8 cellular contexts compared by ENCODE assay signal in the genomic region with DNA sequence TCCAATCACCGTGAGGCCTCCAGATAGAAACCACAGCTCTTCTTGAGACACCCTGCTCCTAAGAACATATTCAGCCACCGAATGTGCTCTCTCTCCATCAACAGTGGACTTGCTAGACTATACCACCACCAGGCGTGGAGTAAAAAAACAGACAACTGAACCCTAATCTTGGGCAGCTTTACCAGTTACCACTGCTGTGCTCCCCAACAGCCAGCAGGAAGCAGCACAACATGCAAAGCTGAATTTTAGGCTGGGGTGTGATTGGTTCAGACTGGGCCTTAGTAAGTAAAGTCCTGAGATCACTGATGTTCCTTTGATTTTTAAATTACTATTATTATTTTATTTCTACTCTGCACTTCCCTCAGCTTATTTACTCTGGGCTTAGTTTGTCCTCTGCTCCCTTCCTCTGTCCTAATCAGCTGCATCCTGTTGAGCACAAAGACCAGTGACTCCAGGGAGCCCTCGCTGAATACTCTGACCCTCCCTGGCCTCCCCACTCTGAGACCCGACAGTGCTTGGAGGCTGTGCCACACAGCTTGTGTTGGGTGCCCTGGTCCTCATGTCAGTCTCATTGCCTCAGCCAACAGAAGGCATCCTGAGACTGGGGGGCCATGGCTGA. TPM values are rescaled to one million over a fixed set of nuclear protein-coding genes. Genes with fewer than 3 reads are reported as not detected.
DNase-seq lines count a peak whose midpoint lies in the region; ATAC-seq, FAIRE-seq and TF ChIP-seq lines count a peak whose summit lies in the region.

No MANE protein-coding gene starts in this region.

- H2AFZ ChIP-seq in endothelial cell of umbilical vein (ENCODE audit: low read depth, low read length) = peak overlapping the region; percentile 3
- H2AFZ ChIP-seq in neuronal stem cell (ENCODE audit: low read length) = peak overlapping the region; percentile 2

- H3K79me2 ChIP-seq in endothelial cell of umbilical vein (ENCODE audit: control insufficient read depth, insufficient read depth, low read length) = no peaks in the 10 kb centered on the region

- H3K9ac ChIP-seq in endothelial cell of umbilical vein (replicated peaks; ENCODE audit: extremely low read depth, insufficient read depth, low read length) (no peak overlapping the region), neuronal stem cell (ENCODE audit: low read depth, low read length, poor library complexity) (no peak overlapping the region)

- no peak overlapping the region for H2BK120ac ChIP-seq in neuronal stem cell (ENCODE audit: low read depth, low read length)

- no peak overlapping the region for H2BK12ac ChIP-seq in neuronal stem cell (ENCODE audit: low read length)

- no TSS peak for BruUV-seq in endothelial cell of umbilical vein (replicated peaks; lab: Mats Ljungman, UMichigan)

- TF ChIP-seq POLR2A in endothelial cell of umbilical vein (IDR thresholded peaks at IDR 0.05; ENCODE audit: low read depth, low read length) (no peak), vagina (IDR thresholded peaks at IDR 0.05) (no peak)

- no peak overlapping the region for H3K27ac ChIP-seq in endothelial cell of umbilical vein (ENCODE audit: insufficient read depth, low read depth, low read length)
- H3K27ac ChIP-seq in neuronal stem cell (replicated peaks; ENCODE audit: low read length) = no peak overlapping the region
- H3K27ac ChIP-seq in vagina = peak overlapping the region; percentile 88

- peak; percentile 97 for FAIRE-seq in endothelial cell of umbilical vein (lab: Jason Lieb, UNC)

- H3K4ac ChIP-seq in neuronal stem cell (ENCODE audit: low read length) = no peak overlapping the region

- no peak overlapping the region for H2BK5ac ChIP-seq in neuronal stem cell (ENCODE audit: low read length)

- DNase-seq in Ammon's horn (ENCODE audit: low spot score) (peak; percentile 61), NCI-H526 treated with DMSO at 0.1 percent for 48 hours (lab: John Stamatoyannopoulos, UW) (peak; percentile 19), endothelial cell of umbilical vein (ENCODE audit: low read depth, low spot score) (peak; percentile 68), neuronal stem cell (ENCODE audit: low spot score) (peak; percentile 50), vagina (ENCODE audit: extremely low spot score in 2 of 2) (peak in 1 of 2 donors; percentile 61)
- peak; percentile 50 to 57 for DNase-seq in activated CD4-positive, alpha-beta T cell treated with anti-CD3 and anti-CD28 coated beads, Interleukin-2, amount 50 U/mL, for 4 hours

- no peak overlapping the region for H3K4me3 ChIP-seq in endothelial cell of umbilical vein (replicated peaks in 1 of 3; ENCODE audit: insufficient read depth in 1 of 3, low read depth in 1 of 3, low read length in 3 of 3)
- H3K4me3 ChIP-seq in neuronal stem cell (ENCODE audit: low read length in 2 of 2) = no peak overlapping the region
- no peak overlapping the region for H3K4me3 ChIP-seq in vagina

- H4K91ac ChIP-seq in neuronal stem cell (ENCODE audit: low read depth, low read length, poor library complexity) = peak overlapping the region; percentile 68

- TF ChIP-seq CTCF in endothelial cell of umbilical vein (IDR thresholded peaks at IDR 0.05; ENCODE audit: extremely low read depth in 1 of 2, insufficient read depth in 1 of 2, low read depth in 1 of 2, low read length in 2 of 2) (peak; percentile 85 to 92), vagina (IDR thresholded peaks at IDR 0.05) (peak; percentile 57 to 69 (median 68))

- H3K4me1 ChIP-seq in endothelial cell of umbilical vein (ENCODE audit: control insufficient read depth, extremely low read depth, insufficient read depth, low read length) (peaks cover 7% of the 10 kb centered on the region), neuronal stem cell (ENCODE audit: control insufficient read depth in 2 of 2, insufficient read depth in 1 of 2, low read depth in 1 of 2, low read length in 2 of 2) (peaks cover 16 to 25% of the 10 kb centered on the region in 2 donors), vagina (peaks cover 32% of the 10 kb centered on the region)

- no peak overlapping the region for H3K4me2 ChIP-seq in endothelial cell of umbilical vein (ENCODE audit: insufficient read depth, low read length)
- H3K4me2 ChIP-seq in neuronal stem cell (ENCODE audit: insufficient read depth, low read length, poor library complexity, severe bottlenecking) = no peak overlapping the region

- no CpG with 5 or more reads among the region's 5 CpGs for WGBS in neuronal stem cell (ENCODE audit: extremely low coverage in 2 of 2, insufficient read length in 2 of 2, insufficient replicate concordance in 1 of 2), 2 donors

- CTCF ChIA-PET in endothelial cell of umbilical vein (lab: Charles Lee) = interaction anchor here (0.5 to 3.4 kb wide), 38 partner anchors 8 to 401 kb away, joined by 3 to 92 read pairs (median 5); a partner anchor contains a TSS

- no peaks in the 10 kb centered on the region for H3K9me3 ChIP-seq in endothelial cell of umbilical vein (replicated peaks; ENCODE audit: control insufficient read depth, insufficient read depth, low read length)
- no peaks in the 10 kb centered on the region for H3K9me3 ChIP-seq in neuronal stem cell (replicated peaks in 1 of 2; ENCODE audit: control insufficient read depth in 2 of 2, insufficient read depth in 1 of 2, low read depth in 1 of 2, low read length in 2 of 2)
- no peaks in the 10 kb centered on the region for H3K9me3 ChIP-seq in vagina

- H3K18ac ChIP-seq in neuronal stem cell (ENCODE audit: low read length) = peak overlapping the region; percentile 67

- H3K27me3 ChIP-seq in endothelial cell of umbilical vein (ENCODE audit: control insufficient read depth in 2 of 2, insufficient read depth in 2 of 2, low read length in 2 of 2) = no peaks in the 10 kb centered on the region
- no peaks in the 10 kb centered on the region for H3K27me3 ChIP-seq in neuronal stem cell (ENCODE audit: control insufficient read depth in 3 of 3, insufficient read depth in 3 of 3, low read depth in 1 of 3, low read length in 3 of 3)
- no peaks in the 10 kb centered on the region for H3K27me3 ChIP-seq in vagina

- H3K36me3 ChIP-seq in endothelial cell of umbilical vein (ENCODE audit: control insufficient read depth in 2 of 2, extremely low read depth in 1 of 2, insufficient read depth in 2 of 2, low read length in 2 of 2) (no peaks in the 10 kb centered on the region), neuronal stem cell (replicated peaks in 1 of 2; ENCODE audit: control insufficient read depth in 2 of 2, insufficient read depth in 2 of 2, low read length in 2 of 2) (no peaks in the 10 kb centered on the region), vagina (no peaks in the 10 kb centered on the region)

- intact Hi-C loops in endothelial cell of umbilical vein (cut with micrococcal nuclease) (loop anchor here (1.0 to 5.0 kb wide), 4 partner anchors 76 to 220 kb away; a partner anchor contains a TSS), vagina (cut with DNase I) (loop anchor here (5.0 to 10.0 kb wide), 3 partner anchors 64 to 224 kb away; a partner anchor contains a TSS)

- ATAC-seq in GM21717 (IDR thresholded peaks at IDR 0.05; ENCODE audit: unreplicated experiment) (peak; percentile 40), GM18502 (IDR thresholded peaks at IDR 0.05; ENCODE audit: poor library complexity, unreplicated experiment) (no peak)

- H3K14ac ChIP-seq in neuronal stem cell (ENCODE audit: low read length) = no peak overlapping the region

- dilution Hi-C loops in endothelial cell of umbilical vein (cut with MboI; ENCODE audit: extremely low pct_ligation_motif_present, low sequenced_read_pairs) = no loop called here

- H3K23ac ChIP-seq in neuronal stem cell (ENCODE audit: low read depth, low read length, poor library complexity) = no peak overlapping the region

- no peaks in the 10 kb centered on the region for H4K20me1 ChIP-seq in endothelial cell of umbilical vein (replicated peaks; ENCODE audit: control insufficient read depth, extremely low read depth, insufficient read depth, low read length)

- H4K8ac ChIP-seq in neuronal stem cell (ENCODE audit: low read depth, low read length) = no peak overlapping the region

- H3K9me1 ChIP-seq in endothelial cell of umbilical vein (replicated peaks; ENCODE audit: control insufficient read depth, extremely low read depth, insufficient read depth, low read length) = no peaks in the 10 kb centered on the region

- no peaks in the 10 kb centered on the region for H3K79me1 ChIP-seq in neuronal stem cell (ENCODE audit: low read depth, low read length)

- POLR2A ChIA-PET in endothelial cell of umbilical vein (lab: Charles Lee) = interaction anchor here (1.2 kb wide), 1 partner anchor 26 kb away, joined by 3 read pairs; a partner anchor contains a TSS

- H2BK15ac ChIP-seq in neuronal stem cell (ENCODE audit: low read length) = no peak overlapping the region

- no peak overlapping the region for H2AK5ac ChIP-seq in neuronal stem cell (ENCODE audit: low read depth, low read length)

TF ChIP-seq in endothelial cell of umbilical vein, 7 proteins besides CTCF, POLR2A, EP300 and RAD21 (continues in another document):
- TF ChIP-seq EZH2 (IDR thresholded peaks at IDR 0.05; ENCODE audit: borderline replicate concordance, low read depth, low read length, severe bottlenecking) (no peak), FOS (IDR thresholded peaks at IDR 0.05; ENCODE audit: borderline replicate concordance, insufficient read depth, low read length) (no peak), GATA2 (IDR thresholded peaks at IDR 0.05; ENCODE audit: insufficient read depth, insufficient read length, low read depth, low read length) (no peak)

RNA-seq across cellular contexts. Expression of a gene that starts 21.9 kb away (rescaled TPM):
- total RNA-seq in endothelial cell of umbilical vein (46.9 and 47.3 TPM in 2 replicates), vagina (11.0 TPM)
- polyA plus RNA-seq in endothelial cell of umbilical vein = 48.0 and 68.2 TPM in 2 replicates
- polyA plus RNA-seq in endothelial cell of umbilical vein (2011; cell fraction: cytosol; rRNA removed) = 56.5 and 66.3 TPM in 2 replicates
- polyA plus RNA-seq in endothelial cell of umbilical vein (2011; cell fraction: nucleus; rRNA removed) = 31.1 and 38.2 TPM in 2 replicates
- polyA plus RNA-seq in endothelial cell of umbilical vein (2012) = 57.2 and 77.6 TPM in 2 replicates
- 71.2 and 78.1 TPM in 2 replicates for polyA minus RNA-seq in endothelial cell of umbilical vein
- polyA minus RNA-seq in endothelial cell of umbilical vein (2011; cell fraction: cytosol; rRNA and poly(A)+ RNA removed) = 21.9 TPM
- 14.3 and 18.0 TPM in 2 replicates for polyA minus RNA-seq in endothelial cell of umbilical vein (2011; cell fraction: nucleus; rRNA and poly(A)+ RNA removed)
- polyA plus RNA-seq in neuronal stem cell (2013, experiment 1 of 2) = 25.6 TPM
- polyA plus RNA-seq in neuronal stem cell (2013, experiment 2 of 2) = 27.8 TPM

RNA-seq across cellular contexts. Expression of a gene that starts 25.9 kb away (rescaled TPM):
- total RNA-seq in endothelial cell of umbilical vein (112 and 114 TPM in 2 replicates), vagina (51.8 TPM)
- polyA plus RNA-seq in endothelial cell of umbilical vein = 30.1 and 35.6 TPM in 2 replicates
- 43.5 and 47.1 TPM in 2 replicates for polyA plus RNA-seq in endothelial cell of umbilical vein (2011; cell fraction: cytosol; rRNA removed)
- 53.0 and 65.2 TPM in 2 replicates for polyA plus RNA-seq in endothelial cell of umbilical vein (2011; cell fraction: nucleus; rRNA removed)
- polyA plus RNA-seq in endothelial cell of umbilical vein (2012) = 86.5 and 106 TPM in 2 replicates
- 44.9 and 57.1 TPM in 2 replicates for polyA minus RNA-seq in endothelial cell of umbilical vein
- 47.4 TPM for polyA minus RNA-seq in endothelial cell of umbilical vein (2011; cell fraction: cytosol; rRNA and poly(A)+ RNA removed)
- 47.2 and 61.3 TPM in 2 replicates for polyA minus RNA-seq in endothelial cell of umbilical vein (2011; cell fraction: nucleus; rRNA and poly(A)+ RNA removed)
- 69.8 TPM for polyA plus RNA-seq in neuronal stem cell (2013, experiment 1 of 2)
- polyA plus RNA-seq in neuronal stem cell (2013, experiment 2 of 2) = 68.5 TPM
